In the genomic region with DNA sequence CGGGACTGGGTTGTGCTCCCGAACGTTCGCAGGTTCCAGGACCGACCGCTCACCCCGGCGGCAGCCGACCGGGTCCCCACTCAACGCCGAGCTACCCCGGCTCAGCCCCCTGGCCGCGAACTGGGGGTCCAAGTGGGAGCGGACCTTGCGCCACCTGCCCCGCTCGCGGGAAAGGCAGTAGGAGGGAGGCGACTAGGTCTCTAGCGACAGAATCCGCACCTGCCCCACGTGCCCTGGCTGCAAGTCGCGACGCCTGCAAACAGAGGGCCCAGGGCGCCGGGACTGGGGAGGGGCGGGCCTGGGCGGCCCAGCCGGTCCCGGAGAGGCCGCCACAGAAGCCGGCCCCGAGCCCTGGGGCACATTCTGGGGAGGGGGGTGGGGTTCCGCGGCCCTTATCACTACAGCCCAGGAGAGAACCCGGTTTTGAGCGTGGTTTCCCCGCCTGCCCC, we compare ENCODE assay signal across 10 cellular contexts.
A peak's percentile ranks its signal among the peaks of the same experiment; 100 is the strongest.
DNase-seq lines count a peak whose midpoint lies in the region; ATAC-seq, FAIRE-seq and TF ChIP-seq lines count a peak whose summit lies in the region.
"Had no signal": no experiment of that assay in that cellular context is flagged by ENCODE, and none has a peak within 500 bp of the region (broad histone marks: within the 10 kb centered on the region; RNA-seq: fewer than 3 reads in every experiment).

No MANE protein-coding gene starts in this region.

- H3K4me1 ChIP-seq in astrocyte (ENCODE audit: insufficient read depth, low read length) (peaks cover 2% of the 10 kb centered on the region), trophoblast cell (ENCODE audit: control insufficient read depth in 1 of 2, insufficient read depth in 2 of 2, low read length in 2 of 2) (no peaks in the 10 kb centered on the region)

- H3K4me2 ChIP-seq in astrocyte (ENCODE audit: low read length), result peak overlapping the region; percentile 88
- H3K4me2 ChIP-seq in trophoblast cell (ENCODE audit: low read length), result peak overlapping the region; percentile 40

- H3K27me3 ChIP-seq in astrocyte (ENCODE audit: insufficient read depth, low read length) (peaks cover 3% of the 10 kb centered on the region), trophoblast cell (ENCODE audit: insufficient read depth, low read length) (no peaks in the 10 kb centered on the region)

- intact Hi-C loops in left ventricle myocardium superior (cut with micrococcal nuclease), result no loop called here

- no peak overlapping the region for H2BK120ac ChIP-seq in trophoblast cell (ENCODE audit: insufficient read depth, low read length, poor library complexity)

- H2AFZ ChIP-seq in astrocyte (ENCODE audit: low read depth, low read length), result peak overlapping the region; percentile 94
- peak overlapping the region; percentile 45 for H2AFZ ChIP-seq in trophoblast cell (ENCODE audit: insufficient read depth, low read length, poor library complexity)

- H3K4me1 Mint-ChIP-seq in astrocyte (ENCODE audit: low read depth, unreplicated experiment), result no peaks in the 10 kb centered on the region
- H3K4me1 Mint-ChIP-seq: B cell had no signal

- peak; percentile 4 for DNase-seq in Caki2 (ENCODE audit: low read depth)
- DNase-seq in astrocyte (ENCODE audit: low read depth), result no peak
- no peak for DNase-seq in left ventricle myocardium superior
- DNase-seq in trophoblast cell, result no peak
- DNase-seq in AML-193 (lab: John Stamatoyannopoulos, UW), result no peak
- DNase-seq in NCI-H2081 treated with DMSO at 0.1 percent for 48 hours (lab: John Stamatoyannopoulos, UW), result no peak
- no peak for DNase-seq in NCI-H1417 (lab: John Stamatoyannopoulos, UW)

- no peak overlapping the region for H3K27ac ChIP-seq in astrocyte (ENCODE audit: low read depth, low read length)
- no peak overlapping the region for H3K27ac ChIP-seq in trophoblast cell (ENCODE audit: low read depth, low read length)

- no peak overlapping the region for H2BK12ac ChIP-seq in trophoblast cell (ENCODE audit: low read length)

- FAIRE-seq in astrocyte (lab: Jason Lieb, UNC), result no peak
- FAIRE-seq: frontal cortex had no signal

- H3K9me3 ChIP-seq in astrocyte (ENCODE audit: insufficient read depth, low read depth, low read length), result no peaks in the 10 kb centered on the region
- H3K9me3 ChIP-seq in trophoblast cell (ENCODE audit: insufficient read depth, low read depth, low read length), result peaks cover 4% of the 10 kb centered on the region

- no peaks in the 10 kb centered on the region for H3K36me3 Mint-ChIP-seq in astrocyte (ENCODE audit: low read depth, unreplicated experiment)

- H3K18ac ChIP-seq in trophoblast cell (ENCODE audit: low read length), result no peak overlapping the region

- no peaks in the 10 kb centered on the region for H4K20me1 ChIP-seq in astrocyte (ENCODE audit: insufficient read depth, low read length)

- WGBS in trophoblast cell (ENCODE audit: extremely low coverage, insufficient coverage, insufficient read length), result no CpG with 5 or more reads among the region's 41 CpGs

- no peak overlapping the region for H2BK5ac ChIP-seq in trophoblast cell (ENCODE audit: low read depth, low read length, poor library complexity)

- H3K27ac Mint-ChIP-seq in astrocyte (ENCODE audit: unreplicated experiment), result no peak overlapping the region
- H3K27ac Mint-ChIP-seq: B cell had no signal

- no peak overlapping the region for H3K4me3 Mint-ChIP-seq in astrocyte (ENCODE audit: unreplicated experiment)
- H3K4me3 Mint-ChIP-seq: B cell had no signal

- H3K79me1 ChIP-seq in trophoblast cell (ENCODE audit: low read length), result no peaks in the 10 kb centered on the region

- no peak for TF ChIP-seq CTCF in astrocyte (IDR thresholded peaks at IDR 0.05; ENCODE audit: insufficient read depth, low read depth, low read length)

- H4K91ac ChIP-seq in trophoblast cell (ENCODE audit: low read depth, low read length), result no peak overlapping the region

- H4K8ac ChIP-seq in trophoblast cell (ENCODE audit: low read depth, low read length), result no peak overlapping the region

- H3K9ac ChIP-seq in astrocyte (ENCODE audit: low read length) (no peak overlapping the region), trophoblast cell (ENCODE audit: low read length) (no peak overlapping the region)

- H3K4me3 ChIP-seq in astrocyte (ENCODE audit: insufficient read depth, low read depth, low read length) (no peak overlapping the region), trophoblast cell (ENCODE audit: low read depth, low read length) (no peak overlapping the region)

- no peak overlapping the region for H3K23ac ChIP-seq in trophoblast cell (ENCODE audit: low read length)

- peak; percentile 46 for ATAC-seq in left ventricle myocardium superior
- ATAC-seq in HG02973 (IDR thresholded peaks at IDR 0.05; ENCODE audit: unreplicated experiment), result no peak

- peaks cover 2% of the 10 kb centered on the region for H3K9me3 Mint-ChIP-seq in astrocyte (ENCODE audit: unreplicated experiment)

- no peak overlapping the region for H2AK5ac ChIP-seq in trophoblast cell (ENCODE audit: low read length)

- in situ Hi-C loops in Caki2 (cut with HindIII; ENCODE audit: low pct_unique_long_range_greater_than_20kb, low sequenced_read_pairs), result no loop called here

- no peak overlapping the region for H3K4ac ChIP-seq in trophoblast cell (ENCODE audit: low read depth, low read length)

- no peaks in the 10 kb centered on the region for H3K79me2 ChIP-seq in astrocyte (ENCODE audit: insufficient read depth, low read length)
- H3K79me2 ChIP-seq in trophoblast cell (ENCODE audit: control insufficient read depth, insufficient read depth, low read length, poor library complexity), result peaks cover 2% of the 10 kb centered on the region

- no peak overlapping the region for H4K12ac ChIP-seq in trophoblast cell (ENCODE audit: low read depth, low read length)

- H3K27me3 Mint-ChIP-seq in astrocyte (ENCODE audit: low read depth, unreplicated experiment), result no peaks in the 10 kb centered on the region

- no peaks in the 10 kb centered on the region for H3K36me3 ChIP-seq in astrocyte (ENCODE audit: insufficient read depth, low read length)
- no peaks in the 10 kb centered on the region for H3K36me3 ChIP-seq in trophoblast cell (ENCODE audit: control insufficient read depth in 1 of 2, insufficient read depth in 2 of 2, low read length in 2 of 2)

- no peak overlapping the region for H3K14ac ChIP-seq in trophoblast cell (ENCODE audit: low read length)
